Comparison of ENCODE assay signal across 16 cellular contexts in genomic region chr17:62668091-62668804, GRCh38. TPM values are rescaled to one million over a fixed set of nuclear protein-coding genes. Genes with fewer than 3 reads are reported as not detected.
A peak's percentile ranks its signal among the peaks of the same experiment; 100 is the strongest.
DNase-seq lines count a peak whose midpoint lies in the region; ATAC-seq and TF ChIP-seq lines count a peak whose summit lies in the region.
"Had no signal": no experiment of that assay in that cellular context is flagged by ENCODE, and none has a peak within 500 bp of the region (broad histone marks: within the 10 kb centered on the region; RNA-seq: fewer than 3 reads in every experiment).

No MANE protein-coding gene starts in this region.

- H2AFZ ChIP-seq in SK-N-SH (ENCODE audit: low read depth) = no peak overlapping the region

- H3K9me3 Mint-ChIP-seq in activated CD8-positive, alpha-beta T cell treated with anti-CD3 and anti-CD28 coated beads for 36 hours = no peaks in the 10 kb centered on the region
- no peaks in the 10 kb centered on the region for H3K9me3 Mint-ChIP-seq in activated CD8-positive, alpha-beta T cell treated with anti-CD3 and anti-CD28 coated beads, Interleukin-2, amount 10 ng/mL, durations not matched to agents 7 days and 5 days (ENCODE audit: insufficient read depth)
- no peaks in the 10 kb centered on the region for H3K9me3 Mint-ChIP-seq in T-cell
- H3K9me3 Mint-ChIP-seq: activated T-helper 1 cell treated with anti-CD3 and anti-CD28 coated beads, Interleukin-12 subunit alpha, Interleukin-12 subunit beta, Interleukin-2, Interleukin-4 antibody, amounts not matched to agents 30 ng/mL and 10 ng/mL and 1 ng/mL, durations not matched to agents 14 hours and 24 hours and 36 hours; natural killer cell treated with Interleukin-12 subunit alpha and Interleukin-12 subunit beta and Interleukin-15 and Interleukin-18, amount 100 ng/mL, for 72 hours had no signal

- intact Hi-C loops in activated CD8-positive, alpha-beta T cell treated with anti-CD3 and anti-CD28 coated beads for 36 hours (cut with micrococcal nuclease) = no loop called here
- intact Hi-C loops in upper lobe of right lung (cut with DNase I) = no loop called here
- intact Hi-C loops in left ventricle myocardium inferior (cut with micrococcal nuclease) = no loop called here

- H4K20me1 ChIP-seq in SK-N-SH (ENCODE audit: insufficient read depth) = peaks cover 41% of the 10 kb centered on the region

- no peak overlapping the region for H3K9ac ChIP-seq in SK-N-SH

- no peak overlapping the region for H3K4me3 Mint-ChIP-seq in activated CD8-positive, alpha-beta T cell treated with anti-CD3 and anti-CD28 coated beads for 36 hours
- H3K4me3 Mint-ChIP-seq in activated CD8-positive, alpha-beta T cell treated with anti-CD3 and anti-CD28 coated beads, Interleukin-2, amount 10 ng/mL, durations not matched to agents 7 days and 5 days = no peak overlapping the region
- H3K4me3 Mint-ChIP-seq in T-cell = no peak overlapping the region
- H3K4me3 Mint-ChIP-seq: activated T-helper 1 cell treated with anti-CD3 and anti-CD28 coated beads, Interleukin-12 subunit alpha, Interleukin-12 subunit beta, Interleukin-2, Interleukin-4 antibody, amounts not matched to agents 30 ng/mL and 10 ng/mL and 1 ng/mL, durations not matched to agents 14 hours and 24 hours and 36 hours; natural killer cell treated with Interleukin-12 subunit alpha and Interleukin-12 subunit beta and Interleukin-15 and Interleukin-18, amount 100 ng/mL, for 72 hours had no signal

- TF ChIP-seq CTCF in activated CD8-positive, alpha-beta T cell treated with anti-CD3 and anti-CD28 coated beads for 36 hours (IDR thresholded peaks at IDR 0.05) = no peak
- no peak for TF ChIP-seq CTCF in SK-N-SH (IDR thresholded peaks at IDR 0.05)
- no peak for TF ChIP-seq CTCF in upper lobe of right lung (IDR thresholded peaks at IDR 0.05)
- no peak for TF ChIP-seq CTCF in left ventricle myocardium inferior (IDR thresholded peaks at IDR 0.05; ENCODE audit: borderline replicate concordance)
- TF ChIP-seq CTCF in GM20000 (IDR thresholded peaks at IDR 0.05; ENCODE audit: extremely low read depth, missing control alignments) = no peak

- H3K4me3 ChIP-seq in SK-N-SH (ENCODE audit: low read depth in 2 of 2, low read length in 1 of 2) (no peak overlapping the region), upper lobe of right lung (no peak overlapping the region), left ventricle myocardium inferior (no peak overlapping the region)
- H3K4me3 ChIP-seq: SJSA1, testis had no signal

- H3K9me3 ChIP-seq in SK-N-SH (no peaks in the 10 kb centered on the region), upper lobe of right lung (no peaks in the 10 kb centered on the region), left ventricle myocardium inferior (replicated peaks) (no peaks in the 10 kb centered on the region)
- H3K9me3 ChIP-seq: SJSA1, testis had no signal

- CTCF ChIA-PET in activated CD8-positive, alpha-beta T cell treated with anti-CD3 and anti-CD28 coated beads for 36 hours (lab: Charles Lee) = interaction anchor here (2.1 kb wide), 1 partner anchor 27 kb away, joined by 4 read pairs; no protein-coding TSS in a partner anchor
- CTCF ChIA-PET in activated CD8-positive, alpha-beta T cell treated with anti-CD3 and anti-CD28 coated beads, Interleukin-2, amount 10 ng/mL, durations not matched to agents 7 days and 5 days (lab: Charles Lee) = interaction anchor here (0.5 to 0.9 kb wide), 3 partner anchors 28 to 174 kb away, joined by 3 read pairs; no protein-coding TSS in a partner anchor
- CTCF ChIA-PET in SK-N-SH (lab: Yijun Ruan, JAX) = interaction anchor here (0.8 to 1.1 kb wide), 4 partner anchors 8 to 944 kb away, joined by 3 to 4 read pairs (median 3); no protein-coding TSS in a partner anchor
- CTCF ChIA-PET in T-cell (lab: Charles Lee) = no interaction called here

- peak; percentile 14 for DNase-seq in activated CD8-positive, alpha-beta T cell treated with anti-CD3 and anti-CD28 coated beads for 36 hours
- DNase-seq in activated CD8-positive, alpha-beta T cell treated with anti-CD3 and anti-CD28 coated beads, Interleukin-2, amount 10 ng/mL, durations not matched to agents 7 days and 5 days = no peak
- peak; percentile 85 for DNase-seq in SK-N-SH
- peak; percentile 78 for DNase-seq in fibroblast of peridontal ligament (ENCODE audit: extremely low read depth)
- peak; percentile 35 for DNase-seq in upper lobe of right lung
- no peak for DNase-seq in T-cell
- DNase-seq in left ventricle myocardium inferior = no peak
- DNase-seq in GM20000 (ENCODE audit: low spot score) = no peak
- DNase-seq: activated CD4-positive, alpha-beta T cell treated with anti-CD3 and anti-CD28 coated beads, Interleukin-2, amount 50 U/mL, for 4 hours; amniotic stem cell; erythroblast; NCI-H2081 treated with DMSO at 0.1 percent for 48 hours; testis had no signal

- H3K27ac Mint-ChIP-seq in activated CD8-positive, alpha-beta T cell treated with anti-CD3 and anti-CD28 coated beads for 36 hours = no peak overlapping the region
- no peak overlapping the region for H3K27ac Mint-ChIP-seq in activated CD8-positive, alpha-beta T cell treated with anti-CD3 and anti-CD28 coated beads, Interleukin-2, amount 10 ng/mL, durations not matched to agents 7 days and 5 days
- no peak overlapping the region for H3K27ac Mint-ChIP-seq in T-cell
- H3K27ac Mint-ChIP-seq: activated T-helper 1 cell treated with anti-CD3 and anti-CD28 coated beads, Interleukin-12 subunit alpha, Interleukin-12 subunit beta, Interleukin-2, Interleukin-4 antibody, amounts not matched to agents 30 ng/mL and 10 ng/mL and 1 ng/mL, durations not matched to agents 14 hours and 24 hours and 36 hours; natural killer cell treated with Interleukin-12 subunit alpha and Interleukin-12 subunit beta and Interleukin-15 and Interleukin-18, amount 100 ng/mL, for 72 hours had no signal

- H3F3A ChIP-seq in SK-N-SH (replicated peaks; ENCODE audit: insufficient read depth) = peaks cover 17% of the 10 kb centered on the region

- peaks cover 45 to 56% of the 10 kb centered on the region in 2 experiments for H3K36me3 ChIP-seq in SK-N-SH (replicated peaks in 1 of 2; ENCODE audit: control insufficient read depth in 1 of 2, insufficient read depth in 2 of 2, low read length in 1 of 2)
- peaks cover 18% of the 10 kb centered on the region for H3K36me3 ChIP-seq in upper lobe of right lung
- no peaks in the 10 kb centered on the region for H3K36me3 ChIP-seq in left ventricle myocardium inferior

- H3K27ac ChIP-seq in SK-N-SH (ENCODE audit: low read depth in 2 of 2, low read length in 1 of 2) = peak overlapping the region in 1 of 2 experiments; percentile 1; a peak in 1 of 4 replicates
- no peak overlapping the region for H3K27ac ChIP-seq in upper lobe of right lung
- no peak overlapping the region for H3K27ac ChIP-seq in left ventricle myocardium inferior (replicated peaks)
- H3K27ac ChIP-seq: SJSA1, testis had no signal

- H3K4me1 ChIP-seq in SK-N-SH (ENCODE audit: control insufficient read depth in 1 of 2, insufficient read depth in 2 of 2, low read depth in 1 of 2, low read length in 1 of 2) = peaks cover 0 to 20% of the 10 kb centered on the region in 2 experiments; a peak in 1 of 4 replicates
- H3K4me1 ChIP-seq in upper lobe of right lung = no peaks in the 10 kb centered on the region
- H3K4me1 ChIP-seq in left ventricle myocardium inferior = peaks cover 9% of the 10 kb centered on the region
- H3K4me1 ChIP-seq: SJSA1, testis had no signal

- peak in 1 of 2 experiments; percentile 79; a peak in 2 of 4 replicates for TF ChIP-seq EP300 in SK-N-SH (IDR thresholded peaks at IDR 0.05; ENCODE audit: borderline replicate concordance in 1 of 2, low read depth in 1 of 2, low read length in 1 of 2)

- TF ChIP-seq RAD21 in SK-N-SH (IDR thresholded peaks at IDR 0.05; ENCODE audit: low read length) = peak; percentile 41

- H3K9me2 ChIP-seq in SK-N-SH = no peaks in the 10 kb centered on the region

- no peaks in the 10 kb centered on the region for H3K27me3 Mint-ChIP-seq in activated CD8-positive, alpha-beta T cell treated with anti-CD3 and anti-CD28 coated beads for 36 hours
- H3K27me3 Mint-ChIP-seq in activated CD8-positive, alpha-beta T cell treated with anti-CD3 and anti-CD28 coated beads, Interleukin-2, amount 10 ng/mL, durations not matched to agents 7 days and 5 days (ENCODE audit: low read depth) = peaks cover 4% of the 10 kb centered on the region
- H3K27me3 Mint-ChIP-seq in T-cell = no peaks in the 10 kb centered on the region

- peak; percentile 33 for ATAC-seq in activated CD8-positive, alpha-beta T cell treated with anti-CD3 and anti-CD28 coated beads for 36 hours
- no peak for ATAC-seq in activated CD8-positive, alpha-beta T cell treated with anti-CD3 and anti-CD28 coated beads, Interleukin-2, amount 10 ng/mL, durations not matched to agents 7 days and 5 days
- no peak for ATAC-seq in upper lobe of right lung
- ATAC-seq in T-cell (replicated peaks in 1 of 4) = no peak
- ATAC-seq: natural killer cell treated with Interleukin-12 subunit alpha and Interleukin-12 subunit beta and Interleukin-15 and Interleukin-18, amount 100 ng/mL, for 72 hours had no signal

- H3K79me2 ChIP-seq in SK-N-SH (ENCODE audit: insufficient read depth) = peaks cover 63% of the 10 kb centered on the region

- POLR2A ChIA-PET in activated CD8-positive, alpha-beta T cell treated with anti-CD3 and anti-CD28 coated beads for 36 hours (lab: Charles Lee) = no interaction called here
- POLR2A ChIA-PET in activated CD8-positive, alpha-beta T cell treated with anti-CD3 and anti-CD28 coated beads, Interleukin-2, amount 10 ng/mL, durations not matched to agents 7 days and 5 days (lab: Charles Lee) = no interaction called here
- POLR2A ChIA-PET in SK-N-SH (lab: Yijun Ruan, JAX) = no interaction called here
- POLR2A ChIA-PET in T-cell (lab: Charles Lee) = no interaction called here

- no peak overlapping the region for H3K4me2 ChIP-seq in SK-N-SH

- H3K4me1 Mint-ChIP-seq in activated CD8-positive, alpha-beta T cell treated with anti-CD3 and anti-CD28 coated beads for 36 hours (ENCODE audit: low read depth) = peaks cover 14% of the 10 kb centered on the region
- H3K4me1 Mint-ChIP-seq in activated CD8-positive, alpha-beta T cell treated with anti-CD3 and anti-CD28 coated beads, Interleukin-2, amount 10 ng/mL, durations not matched to agents 7 days and 5 days (ENCODE audit: low read depth) = peaks cover 5% of the 10 kb centered on the region
- H3K4me1 Mint-ChIP-seq in T-cell = peaks cover 5 to 13% (median 5%) of the 10 kb centered on the region in 3 donors

- no peaks in the 10 kb centered on the region for H3K36me3 Mint-ChIP-seq in activated CD8-positive, alpha-beta T cell treated with anti-CD3 and anti-CD28 coated beads for 36 hours (ENCODE audit: low read depth)
- H3K36me3 Mint-ChIP-seq in activated CD8-positive, alpha-beta T cell treated with anti-CD3 and anti-CD28 coated beads, Interleukin-2, amount 10 ng/mL, durations not matched to agents 7 days and 5 days (ENCODE audit: low read depth) = no peaks in the 10 kb centered on the region
- no peaks in the 10 kb centered on the region for H3K36me3 Mint-ChIP-seq in T-cell
- H3K36me3 Mint-ChIP-seq: natural killer cell treated with Interleukin-12 subunit alpha and Interleukin-12 subunit beta and Interleukin-15 and Interleukin-18, amount 100 ng/mL, for 72 hours had no signal

- H3K27me3 ChIP-seq in SK-N-SH (ENCODE audit: insufficient read depth) = no peaks in the 10 kb centered on the region
- no peaks in the 10 kb centered on the region for H3K27me3 ChIP-seq in upper lobe of right lung
- peaks cover 9% of the 10 kb centered on the region for H3K27me3 ChIP-seq in left ventricle myocardium inferior (ENCODE audit: low read depth)
- H3K27me3 ChIP-seq: SJSA1, testis had no signal

- 71% methylated on average over 10 of the region's 10 CpGs for WGBS in SK-N-SH (ENCODE audit: low lambda C conversion rate)

RNA-seq across cellular contexts. Expression of gene MRC2, which starts 40.8 kb away (rescaled TPM):
- total RNA-seq in activated CD8-positive, alpha-beta T cell treated with anti-CD3 and anti-CD28 coated beads for 36 hours = 1 to 10 TPM; 8.1 to 9.0 TPM
- total RNA-seq in activated CD8-positive, alpha-beta T cell treated with anti-CD3 and anti-CD28 coated beads, Interleukin-2, amount 10 ng/mL, durations not matched to agents 7 days and 5 days = 1 to 10 TPM; 1.7 to 2.3 TPM
- polyA plus RNA-seq in SK-N-SH (2012; rRNA removed) = 112 and 213 TPM in 2 replicates
- polyA plus RNA-seq in SK-N-SH (2012; cell fraction: cytosol; rRNA removed) = 61.2 and 111 TPM in 2 replicates
- 352 and 390 TPM in 2 replicates for polyA plus RNA-seq in SK-N-SH (2012; cell fraction: nucleus; rRNA removed)
- total RNA-seq in upper lobe of right lung (127 TPM), T-cell (1 to 10 TPM; 4.0 to 7.6 (median 5.2) TPM), left ventricle myocardium inferior (22.8 TPM)

Comparison
In these comparisons a context has a peak if more than half of its experiments do, and no peak if none do; other contexts are left out.
1. DNase-seq: peak in activated CD8-positive, alpha-beta T cell treated with anti-CD3 and anti-CD28 coated beads for 36 hours (single experiment), SK-N-SH (single experiment), fibroblast of peridontal ligament (single experiment) and upper lobe of right lung (single experiment); none in activated CD8-positive, alpha-beta T cell treated with anti-CD3 and anti-CD28 coated beads, Interleukin-2, amount 10 ng/mL, durations not matched to agents 7 days and 5 days (single experiment), T-cell (0 of 34), left ventricle myocardium inferior (single experiment) and GM20000 (single experiment).
2. CTCF ChIA-PET loops: an anchor here in activated CD8-positive, alpha-beta T cell treated with anti-CD3 and anti-CD28 coated beads for 36 hours (2.1 kb wide), activated CD8-positive, alpha-beta T cell treated with anti-CD3 and anti-CD28 coated beads, Interleukin-2, amount 10 ng/mL, durations not matched to agents 7 days and 5 days (0.5 to 0.9 kb wide) and SK-N-SH (0.8 to 1.1 kb wide); none called in T-cell.